Comparison of ENCODE assay signal across 8 cellular contexts in genomic region chr9:129783516-129784361, GRCh38. TPM values are rescaled to one million over a fixed set of nuclear protein-coding genes. Genes with fewer than 3 reads are reported as not detected.
DNase-seq lines count a peak whose midpoint lies in the region; ATAC-seq, FAIRE-seq and TF ChIP-seq lines count a peak whose summit lies in the region.

No MANE protein-coding gene starts in this region.

- H3K27me3 ChIP-seq in DND-41 (ENCODE audit: insufficient read depth, low read length, poor library complexity) (peaks cover 4% of the 10 kb centered on the region), SJCRH30 (peaks cover 27% of the 10 kb centered on the region), ovary (no peaks in the 10 kb centered on the region), thyroid gland (no peaks in the 10 kb centered on the region)

- 26 to 35% (median 30%) methylated on average over 14 of the region's 14 CpGs for WGBS in ovary, 3 donors
- 35 to 37% methylated on average over 14 of the region's 14 CpGs for WGBS in thyroid gland, 2 donors

- no peak for TF ChIP-seq EP300 in ovary (IDR thresholded peaks at IDR 0.05)

- TF ChIP-seq CTCF in DND-41 (IDR thresholded peaks at IDR 0.05; ENCODE audit: borderline replicate concordance, extremely low read depth, low read length, poor library complexity, severe bottlenecking): peak; percentile 87
- peak; percentile 63 to 93 (median 93) for TF ChIP-seq CTCF in ovary (IDR thresholded peaks at IDR 0.05)
- TF ChIP-seq CTCF in thyroid gland (IDR thresholded peaks at IDR 0.05): peak; percentile 59 to 91 (median 88)

- no peak overlapping the region for H3K27ac ChIP-seq in DND-41 (ENCODE audit: low read length)
- no peak overlapping the region for H3K27ac ChIP-seq in SJCRH30
- H3K27ac ChIP-seq in ovary: no peak overlapping the region
- no peak overlapping the region for H3K27ac ChIP-seq in thyroid gland

- FAIRE-seq in frontal cortex (lab: Jason Lieb, UNC): no peak

- no peak overlapping the region for H2AFZ ChIP-seq in DND-41 (ENCODE audit: low read depth, low read length)

- H3K9me3 ChIP-seq in DND-41 (ENCODE audit: insufficient read depth, low read length, severe bottlenecking) (no peaks in the 10 kb centered on the region), SJCRH30 (replicated peaks) (no peaks in the 10 kb centered on the region), ovary (no peaks in the 10 kb centered on the region), thyroid gland (no peaks in the 10 kb centered on the region)

- TF ChIP-seq POLR2A in ovary (IDR thresholded peaks at IDR 0.05) (no peak), thyroid gland (IDR thresholded peaks at IDR 0.05) (no peak)

- intact Hi-C loops in ovary (cut with DNase I) (loop anchor here (1.0 to 10.0 kb wide), 6 partner anchors 41 to 659 kb away; partner anchors contain the start of gene ASB6 (in 2 of the 4)), thyroid gland (cut with DNase I) (loop anchor here (2.0 kb wide), 1 partner anchor 47 kb away; no protein-coding TSS in a partner anchor)

- peak; percentile 72 for DNase-seq in DND-41
- DNase-seq in Kasumi-1 (lab: John Stamatoyannopoulos, UW): peak; percentile 70 to 86
- DNase-seq in SJCRH30: peak; percentile 75 to 90
- DNase-seq in activated T-helper 9 cell treated with anti-CD3 and anti-CD28 coated beads, Interleukin-2, amount 50 U/mL, for 16 hours (ENCODE audit: low read depth): peak; percentile 49
- peak; percentile 59 to 87 for DNase-seq in frontal cortex (ENCODE audit: low spot score in 2 of 2)
- DNase-seq in ovary: peak; percentile 58 to 80 (median 70)
- peak; percentile 64 to 65 for DNase-seq in thyroid gland

- no peak overlapping the region for H3K4me3 ChIP-seq in DND-41 (ENCODE audit: low read depth in 1 of 2, low read length in 2 of 2)
- no peak overlapping the region for H3K4me3 ChIP-seq in SJCRH30
- H3K4me3 ChIP-seq in ovary: no peak overlapping the region
- no peak overlapping the region for H3K4me3 ChIP-seq in thyroid gland (replicated peaks in 1 of 3)

- H3K4me1 ChIP-seq in DND-41 (ENCODE audit: insufficient read depth, low read length): no peaks in the 10 kb centered on the region
- no peaks in the 10 kb centered on the region for H3K4me1 ChIP-seq in SJCRH30
- H3K4me1 ChIP-seq in ovary (ENCODE audit: insufficient read depth): no peaks in the 10 kb centered on the region
- no peaks in the 10 kb centered on the region for H3K4me1 ChIP-seq in thyroid gland

- no peaks in the 10 kb centered on the region for H4K20me1 ChIP-seq in DND-41 (ENCODE audit: insufficient read depth, low read length)

- no peak overlapping the region for H3K9ac ChIP-seq in DND-41 (ENCODE audit: low read depth, low read length)

- no peak overlapping the region for H3K4me2 ChIP-seq in DND-41 (ENCODE audit: insufficient read depth, low read length)

- H3K79me2 ChIP-seq in DND-41 (ENCODE audit: insufficient read depth, low read length): no peaks in the 10 kb centered on the region

- H3K36me3 ChIP-seq in DND-41 (ENCODE audit: insufficient read depth, low read length): no peaks in the 10 kb centered on the region
- no peaks in the 10 kb centered on the region for H3K36me3 ChIP-seq in SJCRH30
- H3K36me3 ChIP-seq in ovary: no peaks in the 10 kb centered on the region
- H3K36me3 ChIP-seq in thyroid gland: no peaks in the 10 kb centered on the region

- ATAC-seq in DND-41 (ENCODE audit: insufficient read depth, low read depth) (peak; percentile 95), GM21423 (IDR thresholded peaks at IDR 0.05; ENCODE audit: unreplicated experiment) (no peak)

RNA-seq across cellular contexts. Expression of gene TOR1B, which starts 19.2 kb away (rescaled TPM):
- 21.8 and 22.0 TPM in 2 replicates for total RNA-seq in SJCRH30 (2014; rRNA removed; shearing (Covaris generic))
- total RNA-seq in frontal cortex: 38.3 TPM
- total RNA-seq in ovary: 10 to 100 TPM; 12.9 to 27.3 (median 16.9) TPM
- polyA plus RNA-seq in ovary: 10 to 100 TPM; 12.2 to 27.5 TPM
- total RNA-seq in thyroid gland: 10 to 100 TPM; 25.2 to 36.3 (median 29.7) TPM

RNA-seq across cellular contexts. Expression of gene PTGES, which starts 30.9 kb away (rescaled TPM):
- total RNA-seq in SJCRH30 (2014; rRNA removed; shearing (Covaris generic)): 0.76 and 0.91 TPM in 2 replicates
- 3.7 TPM for total RNA-seq in frontal cortex
- 1 to 10 TPM in 4 of 7 donors, under 1 TPM in 3; 0.72 to 5.1 (median 1.6) TPM for total RNA-seq in ovary
- polyA plus RNA-seq in ovary: 10 to 100 TPM in 1 of 2 donors, under 1 TPM in 1; 0.63 to 22.6 TPM
- total RNA-seq in thyroid gland: 1 to 10 TPM in 3 of 4 donors, under 1 TPM in 1; 0.29 to 5.3 (median 2.3) TPM

RNA-seq across cellular contexts. Expression of gene TOR1A, which starts 40.2 kb away (rescaled TPM):
- total RNA-seq in SJCRH30 (2014; rRNA removed; shearing (Covaris generic)): 44.7 and 45.6 TPM in 2 replicates
- 21.6 TPM for total RNA-seq in frontal cortex
- 10 to 100 TPM; 23.5 to 32.7 (median 27.1) TPM for total RNA-seq in ovary
- polyA plus RNA-seq in ovary: 10 to 100 TPM; 24.9 to 45.6 TPM
- total RNA-seq in thyroid gland: 10 to 100 TPM; 30.0 to 61.2 (median 42.8) TPM

RNA-seq across cellular contexts. Expression of gene C9orf78, which starts 51.3 kb away (rescaled TPM):
- total RNA-seq in SJCRH30 (2014; rRNA removed; shearing (Covaris generic)): 74.1 and 76.0 TPM in 2 replicates
- total RNA-seq in frontal cortex (53.8 TPM), ovary (10 to 100 TPM; 34.1 to 45.7 (median 37.0) TPM), thyroid gland (10 to 100 TPM; 59.4 to 89.2 (median 81.4) TPM)
- polyA plus RNA-seq in ovary: 100 to 1,000 TPM in 1 of 2 donors, 10 to 100 TPM in 1; 55.4 to 130 TPM

RNA-seq across cellular contexts. Expression of gene USP20, which starts 51.5 kb away (rescaled TPM):
- total RNA-seq in SJCRH30 (2014; rRNA removed; shearing (Covaris generic)): 15.1 and 17.0 TPM in 2 replicates
- total RNA-seq in frontal cortex (11.8 TPM), ovary (10 to 100 TPM; 14.5 to 39.8 (median 32.4) TPM), thyroid gland (10 to 100 TPM; 23.9 to 61.8 (median 52.0) TPM)
- 10 to 100 TPM in 1 of 2 donors, 1 to 10 TPM in 1; 6.8 to 29.7 TPM for polyA plus RNA-seq in ovary
